In genomic region chr15:52733078-52733477, GRCh38 we compare ENCODE assay signal across 1 cellular context.
TF ChIP-seq lines count a peak whose summit lies in the region.

No MANE protein-coding gene starts in this region.

TF ChIP-seq in GM23338, 12 proteins besides CTCF, POLR2A, EP300 and RAD21 (continued from another document):
- TF ChIP-seq ZNF462 (CRISPR knock-in tag; IDR thresholded peaks at IDR 0.05) (no peak), STAT1 (IDR thresholded peaks at IDR 0.05; ENCODE audit: unreplicated experiment) (no peak), ZNF114 (CRISPR knock-in tag; IDR thresholded peaks at IDR 0.05) (no peak), EZH2phosphoT487 (IDR thresholded peaks at IDR 0.05; ENCODE audit: unreplicated experiment) (no peak), ETS1 (IDR thresholded peaks at IDR 0.05) (no peak), EZH2 (IDR thresholded peaks at IDR 0.05; ENCODE audit: low read depth, unreplicated experiment) (no peak), CREB1 (CRISPR knock-in tag; IDR thresholded peaks at IDR 0.05; ENCODE audit: low read depth) (no peak), POLR2AphosphoS5 (IDR thresholded peaks at IDR 0.05; ENCODE audit: low read depth) (no peak), ZNF331 (CRISPR knock-in tag; IDR thresholded peaks at IDR 0.05; ENCODE audit: low read depth) (no peak)
TF ChIP-seq in GM23338: peak in this region for 0.
